ENCODE assay signal across 1 cellular context in the genomic region with DNA sequence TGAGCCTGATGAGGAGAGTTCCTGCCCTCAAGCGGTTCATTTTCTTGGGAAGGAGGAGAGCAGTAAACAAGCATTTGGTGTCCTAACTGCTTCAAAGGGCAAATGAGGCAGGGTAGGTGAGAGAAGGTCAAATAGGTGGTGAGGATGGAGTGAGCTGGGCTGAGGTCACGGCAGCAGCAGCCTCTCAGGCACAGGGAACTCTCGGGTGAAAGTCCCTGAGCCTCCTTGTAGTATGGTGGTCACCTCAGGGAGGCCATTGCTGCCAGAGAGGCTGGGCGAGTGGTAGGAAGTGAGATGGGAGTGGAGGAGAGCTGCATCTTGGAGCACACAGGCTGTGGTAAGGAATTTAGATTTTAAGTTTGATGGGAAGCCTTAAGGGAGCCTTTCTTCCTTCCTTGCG.
TF ChIP-seq lines count a peak whose summit lies in the region.

No MANE protein-coding gene starts in this region.

TF ChIP-seq in K562, 482 proteins besides CTCF, POLR2A, EP300 and RAD21 (continued from another document):
- TF ChIP-seq TEAD4 (IDR thresholded peaks at IDR 0.05; ENCODE audit: low read length) = no peak
- 0 out of 2 replicates have a peak, but pooled peaks have one; percentile 28 for TF ChIP-seq TEAD4 (CRISPR knock-in tag; IDR thresholded peaks at IDR 0.05; ENCODE audit: borderline replicate concordance)
- TF ChIP-seq, protein P1, sequence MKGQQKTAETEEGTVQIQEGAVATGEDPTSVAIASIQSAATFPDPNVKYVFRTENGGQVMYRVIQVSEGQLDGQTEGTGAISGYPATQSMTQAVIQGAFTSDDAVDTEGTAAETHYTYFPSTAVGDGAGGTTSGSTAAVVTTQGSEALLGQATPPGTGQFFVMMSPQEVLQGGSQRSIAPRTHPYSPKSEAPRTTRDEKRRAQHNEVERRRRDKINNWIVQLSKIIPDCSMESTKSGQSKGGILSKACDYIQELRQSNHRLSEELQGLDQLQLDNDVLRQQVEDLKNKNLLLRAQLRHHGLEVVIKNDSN (CRISPR knock-in tag; IDR thresholded peaks at IDR 0.05) = 0 out of 2 replicates have a peak, but pooled peaks have one; percentile 8
- no peak for TF ChIP-seq CC2D1A (IDR thresholded peaks at IDR 0.05)
- no peak for TF ChIP-seq ZNF561 (CRISPR knock-in tag; conservative IDR thresholded peaks at IDR 0.05)
- no peak for TF ChIP-seq ZBTB7A (IDR thresholded peaks at IDR 0.05; ENCODE audit: borderline replicate concordance, control insufficient read depth, low read depth, low read length)
- TF ChIP-seq PRPF4 (IDR thresholded peaks at IDR 0.05; ENCODE audit: insufficient read depth, low read depth, low read length, poor library complexity, severe bottlenecking) = no peak
- TF ChIP-seq CBX5 (IDR thresholded peaks at IDR 0.05; ENCODE audit: borderline replicate concordance, low read depth) = no peak
- no peak for TF ChIP-seq XRCC4 (IDR thresholded peaks at IDR 0.05; ENCODE audit: extremely low read depth, insufficient read depth, insufficient read length)
